18 cellular contexts compared by ENCODE assay signal in genomic region chr1:55259906-55260608, GRCh38. TPM values are rescaled to one million over a fixed set of nuclear protein-coding genes. Genes with fewer than 3 reads are reported as not detected.
DNase-seq lines count a peak whose midpoint lies in the region; ATAC-seq, FAIRE-seq and TF ChIP-seq lines count a peak whose summit lies in the region.
"Had no signal": no experiment of that assay in that cellular context is flagged by ENCODE, and none has a peak within 500 bp of the region (broad histone marks: within the 10 kb centered on the region; RNA-seq: fewer than 3 reads in every experiment).

No MANE protein-coding gene starts in this region.

- in situ Hi-C loops in HepG2 (cut with HindIII; ENCODE audit: extremely low pct_ligation_motif_present, low pct_unique_long_range_greater_than_20kb), result no loop called here

- BruUV-seq in HepG2 (replicated peaks; lab: Mats Ljungman, UMichigan), result no TSS peak

- peaks cover 18% of the 10 kb centered on the region for H3K4me1 Mint-ChIP-seq in T-helper 17 cell

- H3K27me3 ChIP-seq in HepG2 (ENCODE audit: control insufficient read depth in 1 of 2, insufficient read depth in 2 of 2, low read length in 2 of 2), result 0 out of 5 replicates have a peak, but pooled peaks cover 0 to 3% of the 10 kb centered on the region in 2 experiments
- H3K27me3 ChIP-seq: hepatocyte, upper lobe of right lung had no signal

- TF ChIP-seq POLR2A in H54 (IDR thresholded peaks at IDR 0.05; ENCODE audit: low read depth, low read length) (no peak), HepG2 (IDR thresholded peaks at IDR 0.05; ENCODE audit: insufficient read depth in 1 of 2, low read depth in 2 of 2, low read length in 2 of 2) (no peak)

- TF ChIP-seq EP300 in HepG2 (IDR thresholded peaks at IDR 0.05; ENCODE audit: low read depth in 2 of 2, low read length in 2 of 2) (no peak), HepG2 (CRISPR knock-in tag; IDR thresholded peaks at IDR 0.05; ENCODE audit: borderline replicate concordance) (no peak)

- no peaks in the 10 kb centered on the region for H4K20me1 ChIP-seq in HepG2 (ENCODE audit: insufficient read depth, low read length)

- ATAC-seq in GM21515 (IDR thresholded peaks at IDR 0.05; ENCODE audit: unreplicated experiment) (peak; percentile 32), HG03108 (IDR thresholded peaks at IDR 0.05; ENCODE audit: unreplicated experiment) (peak; percentile 42), T-helper 17 cell (peak; percentile 20), HepG2 (no peak), HG02763 (IDR thresholded peaks at IDR 0.05; ENCODE audit: unreplicated experiment) (no peak)
- ATAC-seq: upper lobe of right lung had no signal

- H3K9ac ChIP-seq in HepG2 (ENCODE audit: insufficient read depth, low read depth, low read length), result no peak overlapping the region

- DNase-seq in GM12864 (ENCODE audit: low read depth) (peak; percentile 54), T-helper 17 cell (no peak), H54 (ENCODE audit: insufficient read length, low spot score) (no peak), HepG2 (ENCODE audit: low spot score) (no peak), OCI-M2 (lab: John Stamatoyannopoulos, UW; ENCODE audit: unreplicated experiment) (no peak)
- DNase-seq: ACHN; activated CD4-positive, alpha-beta T cell treated with anti-CD3 and anti-CD28 coated beads, Interleukin-2, amount 10 ng/mL, durations not matched to agents 24 days and 14 days; DMS53; NCI-H2029 treated with DMSO at 0.1 percent for 48 hours; T-helper 1 cell; upper lobe of right lung had no signal

- H3K4me1 ChIP-seq in HepG2 (ENCODE audit: insufficient read depth, low read length), result no peaks in the 10 kb centered on the region
- H3K4me1 ChIP-seq: upper lobe of right lung had no signal

- no peak overlapping the region for H3K4me3 Mint-ChIP-seq in T-helper 17 cell
- H3K4me3 Mint-ChIP-seq: activated CD4-positive, alpha-beta T cell treated with anti-CD3 and anti-CD28 coated beads, Interleukin-2, amount 10 ng/mL, durations not matched to agents 24 days and 14 days had no signal

- no peak for TF ChIP-seq CTCF in GM12864 (IDR thresholded peaks at IDR 0.05; ENCODE audit: low read depth, low read length, missing control alignments)
- no peak for TF ChIP-seq CTCF in HepG2 (CRISPR knock-in tag; IDR thresholded peaks at IDR 0.05)

- H3K79me2 ChIP-seq in HepG2 (ENCODE audit: insufficient read depth, low read length), result no peaks in the 10 kb centered on the region
- H3K79me2 ChIP-seq: hepatocyte had no signal

- no peak for FAIRE-seq in H54 (lab: Jason Lieb, UNC)
- no peak for FAIRE-seq in HepG2 (lab: Jason Lieb, UNC)
- FAIRE-seq: bronchial epithelial cell, endothelial cell of umbilical vein had no signal

- CTCF ChIA-PET in HepG2 (lab: Yijun Ruan, JAX; ENCODE audit: low intra/inter-chr PET ratio, low total read pairs), result no interaction called here

- H3K27me3 Mint-ChIP-seq in T-helper 17 cell, result peaks cover 11% of the 10 kb centered on the region

- H3K9me3 ChIP-seq in T-helper 17 cell (ENCODE audit: control insufficient read depth, low read length, poor library complexity, severe bottlenecking) (no peaks in the 10 kb centered on the region), HepG2 (ENCODE audit: low read length) (no peaks in the 10 kb centered on the region)
- H3K9me3 ChIP-seq: upper lobe of right lung had no signal

- no peaks in the 10 kb centered on the region for H3K36me3 Mint-ChIP-seq in T-helper 17 cell (ENCODE audit: low read depth)

- no peak overlapping the region for H3K27ac ChIP-seq in HepG2 (ENCODE audit: extremely low read length, insufficient read depth, low read length)
- H3K27ac ChIP-seq: hepatocyte, upper lobe of right lung had no signal

- H3K4me3 ChIP-seq in GM12864 (ENCODE audit: low read depth, low read length), result no peak overlapping the region
- no peak overlapping the region for H3K4me3 ChIP-seq in HepG2 (replicated peaks in 1 of 3; ENCODE audit: insufficient read depth in 1 of 3, low read depth in 2 of 3, low read length in 3 of 3)
- H3K4me3 ChIP-seq: hepatocyte, skin epidermis, upper lobe of right lung had no signal

- no peak overlapping the region for H2AFZ ChIP-seq in HepG2 (ENCODE audit: low read length)
- H2AFZ ChIP-seq: hepatocyte had no signal

- H3K4me2 ChIP-seq in HepG2 (ENCODE audit: low read depth, low read length), result no peak overlapping the region
- H3K4me2 ChIP-seq: hepatocyte had no signal

- peak overlapping the region; percentile 85 for H3K27ac Mint-ChIP-seq in T-helper 17 cell
- H3K27ac Mint-ChIP-seq: activated CD4-positive, alpha-beta T cell treated with anti-CD3 and anti-CD28 coated beads, Interleukin-2, amount 10 ng/mL, durations not matched to agents 24 days and 14 days had no signal

- intact Hi-C loops in HepG2 (cut with micrococcal nuclease; ENCODE audit: unreplicated experiment), result no loop called here

- WGBS in HepG2 (ENCODE audit: low lambda C conversion rate), result 46% methylated on average over 7 of the region's 7 CpGs

- POLR2A ChIA-PET in HepG2 (lab: Yijun Ruan, JAX), result no interaction called here

- H3K36me3 ChIP-seq in HepG2 (replicated peaks in 1 of 2; ENCODE audit: control insufficient read depth in 1 of 2, insufficient read depth in 2 of 2, low read length in 2 of 2), result no peaks in the 10 kb centered on the region
- H3K36me3 ChIP-seq: upper lobe of right lung had no signal

- TF ChIP-seq RAD21 in HepG2 (CRISPR knock-in tag; IDR thresholded peaks at IDR 0.05), result no peak

TF ChIP-seq in HepG2, 621 proteins besides CTCF, POLR2A, EP300 and RAD21 (continues in another document):
- no peak for TF ChIP-seq ZNF607 (CRISPR knock-in tag; IDR thresholded peaks at IDR 0.05; ENCODE audit: borderline replicate concordance)
- TF ChIP-seq FOXM1 (CRISPR knock-in tag; IDR thresholded peaks at IDR 0.05), result no peak
- TF ChIP-seq SRY (CRISPR knock-in tag; IDR thresholded peaks at IDR 0.05), result no peak
- TF ChIP-seq ZNF121 (CRISPR knock-in tag; IDR thresholded peaks at IDR 0.05), result no peak
- TF ChIP-seq SALL1 (CRISPR knock-in tag; IDR thresholded peaks at IDR 0.05), result no peak
- TF ChIP-seq TEAD2 (CRISPR knock-in tag; IDR thresholded peaks at IDR 0.05), result no peak
- no peak for TF ChIP-seq SP140L (CRISPR knock-in tag; IDR thresholded peaks at IDR 0.05; ENCODE audit: borderline replicate concordance)
- no peak for TF ChIP-seq ZNF772 (CRISPR knock-in tag; IDR thresholded peaks at IDR 0.05)
- no peak for TF ChIP-seq ZFP90 (CRISPR knock-in tag; IDR thresholded peaks at IDR 0.05; ENCODE audit: borderline replicate concordance)
- no peak for TF ChIP-seq ZNF788 (CRISPR knock-in tag; IDR thresholded peaks at IDR 0.05; ENCODE audit: borderline replicate concordance)
- TF ChIP-seq CHD2 (IDR thresholded peaks at IDR 0.05; ENCODE audit: low read depth, low read length), result no peak
- no peak for TF ChIP-seq IRX3 (CRISPR knock-in tag; IDR thresholded peaks at IDR 0.05; ENCODE audit: borderline replicate concordance, low read depth)
- no peak for TF ChIP-seq ZNF740 (CRISPR knock-in tag; IDR thresholded peaks at IDR 0.05)

RNA-seq across cellular contexts. Expression of gene USP24, which starts 44.9 kb away (rescaled TPM):
- total RNA-seq in T-helper 17 cell (10 to 100 TPM; 69.5 to 82.9 TPM), HepG2 (2016; rRNA removed; fragmentation: Illumina TruSeq; extraction: Trizol) (47.6 and 59.5 TPM in 2 replicates)
- total RNA-seq in HepG2 (2016; cell fraction: cytosol; rRNA removed; fragmentation: Illumina TruSeq; extraction: Trizol; ENCODE audit: low read depth), result 4.1 and 5.1 TPM in 2 replicates
- total RNA-seq in HepG2 (2016; cell fraction: insoluble cytoplasmic fraction; rRNA removed; fragmentation: Illumina TruSeq; extraction: Trizol), result 41.1 and 53.7 TPM in 2 replicates
- 12.0 and 12.6 TPM in 2 replicates for total RNA-seq in HepG2 (2016; cell fraction: membrane; rRNA removed; fragmentation: Illumina TruSeq; extraction: Trizol)
- 76.5 and 77.4 TPM in 2 replicates for total RNA-seq in HepG2 (2016; cell fraction: nucleus; rRNA removed; fragmentation: Illumina TruSeq; extraction: Trizol)
- polyA plus RNA-seq in HepG2 (2011; rRNA removed), result 17.2 and 18.8 TPM in 2 replicates
- polyA plus RNA-seq in HepG2 (2011; cell fraction: cytosol; rRNA removed), result 9.7 and 11.6 TPM in 2 replicates
- 39.7 and 46.5 TPM in 2 replicates for polyA plus RNA-seq in HepG2 (2011; cell fraction: nucleus; rRNA removed)
- 24.9 and 34.6 TPM in 2 replicates for polyA plus RNA-seq in HepG2 (2012)
- polyA plus RNA-seq in HepG2 (2016; cell fraction: cytosol; fragmentation: Illumina TruSeq; extraction: Trizol; ENCODE audit: low read depth), result 1.2 and 1.6 TPM in 2 replicates
- polyA plus RNA-seq in HepG2 (2016; cell fraction: insoluble cytoplasmic fraction; fragmentation: Illumina TruSeq; extraction: Trizol; ENCODE audit: low read depth), result 34.7 and 34.9 TPM in 2 replicates
- 3.3 and 5.2 TPM in 2 replicates for polyA plus RNA-seq in HepG2 (2016; cell fraction: membrane; fragmentation: Illumina TruSeq; extraction: Trizol; ENCODE audit: low read depth)
- polyA plus RNA-seq in HepG2 (2016; cell fraction: nucleus; fragmentation: Illumina TruSeq; extraction: Trizol; ENCODE audit: insufficient read depth, low read depth), result 84.4 and 87.2 TPM in 2 replicates
- 35.1 and 36.7 TPM in 2 replicates for polyA minus RNA-seq in HepG2 (2011; rRNA and poly(A)+ RNA removed; ENCODE audit: low replicate concordance)
- 23.3 and 27.0 TPM in 2 replicates for polyA minus RNA-seq in HepG2 (2011; cell fraction: cytosol; rRNA and poly(A)+ RNA removed)
- polyA minus RNA-seq in HepG2 (2011; cell fraction: nucleus; rRNA and poly(A)+ RNA removed), result 181 and 197 TPM in 2 replicates

Comparison
In these comparisons a context has a peak if more than half of its experiments do, and no peak if none do; other contexts are left out.
1. ATAC-seq: peak in GM21515 (single experiment), HG03108 (single experiment) and T-helper 17 cell (single experiment); none in HepG2 (single experiment) and HG02763 (single experiment).